In the genomic region with DNA sequence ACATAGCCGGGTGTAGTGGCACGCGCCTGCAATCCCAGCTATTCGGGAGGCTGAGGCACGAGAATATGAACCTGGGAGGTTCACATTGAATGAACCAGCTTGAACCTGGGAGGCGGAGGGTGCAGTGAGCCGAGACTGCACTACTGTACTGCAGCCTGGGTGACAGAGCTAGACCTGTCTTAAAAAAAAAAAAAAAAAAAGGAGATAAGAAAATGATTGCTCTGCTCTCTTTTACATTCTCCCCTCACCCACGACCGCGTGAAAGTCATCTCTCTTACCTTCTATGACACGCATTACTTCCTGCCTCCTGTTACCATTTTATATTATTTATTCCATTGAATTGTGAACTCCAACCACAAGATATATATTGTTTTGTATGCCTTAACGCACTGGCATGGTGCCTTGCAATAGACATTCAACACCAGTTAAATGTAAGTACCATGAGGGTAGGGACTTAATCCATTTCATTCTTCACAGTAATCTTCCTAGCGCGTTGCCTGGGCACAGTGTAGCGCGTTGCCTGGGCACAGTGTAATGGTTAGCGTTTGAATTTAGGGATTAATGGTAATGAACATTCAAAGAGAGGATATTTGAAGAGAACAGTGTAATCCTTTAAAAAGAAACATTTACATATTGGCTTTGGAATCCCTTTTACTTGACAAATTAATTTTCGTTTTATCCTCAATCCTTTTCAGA, we compare ENCODE assay signal across 8 cellular contexts. TPM values are rescaled to one million over a fixed set of nuclear protein-coding genes. Genes with fewer than 3 reads are reported as not detected.
DNase-seq lines count a peak whose midpoint lies in the region; ATAC-seq and TF ChIP-seq lines count a peak whose summit lies in the region.

No MANE protein-coding gene starts in this region.

- 86% methylated on average over 18 of the region's 18 CpGs for WGBS in smooth muscle cell (ENCODE audit: low lambda C conversion rate)

- peaks cover 71% of the 10 kb centered on the region for H4K20me1 ChIP-seq in smooth muscle cell (ENCODE audit: low read depth)

- peaks cover 10% of the 10 kb centered on the region for H3F3A ChIP-seq in smooth muscle cell (ENCODE audit: low read depth)

- no peaks in the 10 kb centered on the region for H3K27me3 ChIP-seq in smooth muscle cell (ENCODE audit: low read depth)

- intact Hi-C loops in activated CD4-positive, alpha-beta T cell treated with anti-CD3 and anti-CD28 coated beads, Interleukin-2, amount 10 ng/mL, durations not matched to agents 24 days and 14 days (cut with micrococcal nuclease) = loop anchor here (10.0 kb wide), 2 partner anchors 279 to 541 kb away; a partner anchor contains a TSS

- peaks cover 48% of the 10 kb centered on the region for H3K4me1 ChIP-seq in smooth muscle cell (ENCODE audit: low read depth)

- H3K9ac ChIP-seq in smooth muscle cell (ENCODE audit: low read depth) = no peak overlapping the region

- H3K4me3 Mint-ChIP-seq in activated CD4-positive, alpha-beta T cell treated with anti-CD3 and anti-CD28 coated beads, Interleukin-2, amount 10 ng/mL, durations not matched to agents 24 days and 14 days = peak overlapping the region; percentile 99

- peak overlapping the region; percentile 91 for H3K27ac ChIP-seq in smooth muscle cell (ENCODE audit: low read depth)

- H3K79me2 ChIP-seq in smooth muscle cell (ENCODE audit: low read depth) = peaks cover 72% of the 10 kb centered on the region

- H3K27me3 Mint-ChIP-seq in activated CD4-positive, alpha-beta T cell treated with anti-CD3 and anti-CD28 coated beads, Interleukin-2, amount 10 ng/mL, durations not matched to agents 24 days and 14 days = no peaks in the 10 kb centered on the region

- H3K4me2 ChIP-seq in smooth muscle cell = peak overlapping the region; percentile 97

- no peak for ATAC-seq in GM18858 (IDR thresholded peaks at IDR 0.05; ENCODE audit: unreplicated experiment)

- DNase-seq in GM12864 (ENCODE audit: low read depth) (no peak), epithelial cell of proximal tubule (ENCODE audit: low read depth) (no peak), smooth muscle cell (lab: John Stamatoyannopoulos, UW; ENCODE audit: unreplicated experiment) (no peak), SHP77 (lab: John Stamatoyannopoulos, UW) (no peak), Kasumi-1 (lab: John Stamatoyannopoulos, UW) (no peak), AML-193 (lab: John Stamatoyannopoulos, UW) (no peak)
- DNase-seq in activated CD4-positive, alpha-beta T cell treated with anti-CD3 and anti-CD28 coated beads, Interleukin-2, amount 10 ng/mL, durations not matched to agents 24 days and 14 days = peak; percentile 81

- H3K36me3 Mint-ChIP-seq in activated CD4-positive, alpha-beta T cell treated with anti-CD3 and anti-CD28 coated beads, Interleukin-2, amount 10 ng/mL, durations not matched to agents 24 days and 14 days (ENCODE audit: low read depth) = peaks cover 48% of the 10 kb centered on the region

- TF ChIP-seq CTCF in GM12864 (IDR thresholded peaks at IDR 0.05; ENCODE audit: low read depth, low read length, missing control alignments) (no peak), epithelial cell of proximal tubule (conservative IDR thresholded peaks at IDR 0.05; ENCODE audit: low read depth, low read length) (no peak), smooth muscle cell (IDR thresholded peaks at IDR 0.05; ENCODE audit: borderline replicate concordance, insufficient read depth, poor library complexity, severe bottlenecking) (no peak)

- H3K4me1 Mint-ChIP-seq in activated CD4-positive, alpha-beta T cell treated with anti-CD3 and anti-CD28 coated beads, Interleukin-2, amount 10 ng/mL, durations not matched to agents 24 days and 14 days = peaks cover 48% of the 10 kb centered on the region

- H3K4me3 ChIP-seq in GM12864 (ENCODE audit: low read depth, low read length) (peak overlapping the region; percentile 85), epithelial cell of proximal tubule (ENCODE audit: low read depth, low read length) (peak overlapping the region; percentile 95), smooth muscle cell (peak overlapping the region; percentile 99)

- no peaks in the 10 kb centered on the region for H3K9me3 Mint-ChIP-seq in activated CD4-positive, alpha-beta T cell treated with anti-CD3 and anti-CD28 coated beads, Interleukin-2, amount 10 ng/mL, durations not matched to agents 24 days and 14 days

- no peak overlapping the region for H2AFZ ChIP-seq in smooth muscle cell (ENCODE audit: low read depth)

- H3K27ac Mint-ChIP-seq in activated CD4-positive, alpha-beta T cell treated with anti-CD3 and anti-CD28 coated beads, Interleukin-2, amount 10 ng/mL, durations not matched to agents 24 days and 14 days = peak overlapping the region; percentile 98

- no peaks in the 10 kb centered on the region for H3K36me3 ChIP-seq in smooth muscle cell (ENCODE audit: low read depth)

- H3K9me3 ChIP-seq in smooth muscle cell (replicated peaks; ENCODE audit: low read depth) = no peaks in the 10 kb centered on the region

RNA-seq across cellular contexts. Expression of a gene that starts 2.7 kb away (rescaled TPM):
- 207 and 209 TPM in 2 replicates for total RNA-seq in activated CD4-positive, alpha-beta T cell treated with anti-CD3 and anti-CD28 coated beads, Interleukin-2, amount 10 ng/mL, durations not matched to agents 24 days and 14 days
- 139 and 166 TPM in 2 replicates for total RNA-seq in epithelial cell of proximal tubule
- 275 and 313 TPM in 2 replicates for total RNA-seq in smooth muscle cell
- polyA plus RNA-seq in smooth muscle cell = 236 and 242 TPM in 2 replicates
